13 cellular contexts compared by ENCODE assay signal in genomic region chr10:71945819-71946474, GRCh38. TPM values are rescaled to one million over a fixed set of nuclear protein-coding genes. Genes with fewer than 3 reads are reported as not detected.
"Had no signal": no experiment of that assay in that cellular context is flagged by ENCODE, and none has a peak within 500 bp of the region (broad histone marks: within the 10 kb centered on the region; RNA-seq: fewer than 3 reads in every experiment).

No MANE protein-coding gene starts in this region.

- H3K4me3 ChIP-seq: colonic mucosa, mucosa of descending colon had no signal

- H3K27ac ChIP-seq: colonic mucosa, WERI-Rb-1 had no signal

- DNase-seq: activated CD4-positive, alpha-beta memory T cell treated with anti-CD3 and anti-CD28 coated beads, Interleukin-2, amount 10 ng/mL, durations not matched to agents 7 days and 5 days; activated CD4-positive, alpha-beta T cell treated with anti-CD3 and anti-CD28 coated beads for 36 hours; activated naive CD8-positive, alpha-beta T cell treated with anti-CD3 and anti-CD28 coated beads, Interleukin-2, amount 10 ng/mL, durations not matched to agents 7 days and 5 days; activated T-cell treated with anti-CD3 and anti-CD28 coated beads, Interleukin-2, amount 50 U/mL, for 48 hours; colonic mucosa; effector memory CD8-positive, alpha-beta T cell; mucosa of descending colon; stimulated activated CD4-positive, alpha-beta T cell treated with anti-CD3 and anti-CD28 coated beads, Interleukin-2, amount 100 ng/mL, for 48 hours; stimulated activated naive CD4-positive, alpha-beta T cell treated with Interleukin-2 at 50 U/mL for 16 hours; T-helper 9 cell; trophoblast cell; WERI-Rb-1 had no signal

- H3K27me3 ChIP-seq: colonic mucosa had no signal

- H3K9me3 ChIP-seq: colonic mucosa had no signal

- H3K4me1 ChIP-seq: colonic mucosa had no signal

- ATAC-seq: activated CD4-positive, alpha-beta T cell treated with anti-CD3 and anti-CD28 coated beads for 36 hours; effector memory CD8-positive, alpha-beta T cell; mucosa of descending colon; natural killer cell treated with Interleukin-12 subunit alpha and Interleukin-12 subunit beta and Interleukin-15 and Interleukin-18, amount 100 ng/mL, for 72 hours had no signal

- H3K36me3 ChIP-seq: colonic mucosa, WERI-Rb-1 had no signal

RNA-seq across cellular contexts. Expression of gene CHST3, which starts 18.2 kb away (rescaled TPM):
- total RNA-seq: activated naive CD8-positive, alpha-beta T cell treated with anti-CD3 and anti-CD28 coated beads, Interleukin-2, amount 10 ng/mL, durations not matched to agents 7 days and 5 days; natural killer cell treated with Interleukin-12 subunit alpha and Interleukin-12 subunit beta and Interleukin-15 and Interleukin-18, amount 100 ng/mL, for 72 hours had no signal
